ENCODE assay signal across 20 cellular contexts in the genomic region with DNA sequence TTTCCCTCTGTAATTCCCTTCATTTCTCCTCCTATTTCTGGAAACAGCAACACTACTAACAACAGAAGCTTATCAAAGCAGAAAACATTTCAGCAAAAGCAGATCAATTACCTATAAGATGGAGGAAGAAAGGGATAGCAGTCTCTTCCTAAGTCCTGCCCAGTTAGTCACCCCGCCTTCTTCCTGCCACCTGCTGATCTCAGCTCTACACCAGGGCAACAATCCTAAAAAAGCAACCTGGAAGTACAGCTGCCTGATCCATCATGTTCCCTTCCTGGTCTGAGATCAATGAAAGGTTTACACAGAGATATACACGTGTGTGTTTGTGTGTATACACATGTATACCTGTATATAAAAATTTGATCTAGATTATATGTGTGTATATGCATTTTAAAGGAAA. TPM values are rescaled to one million over a fixed set of nuclear protein-coding genes. Genes with fewer than 3 reads are reported as not detected.
A peak's percentile ranks its signal among the peaks of the same experiment; 100 is the strongest.
DNase-seq lines count a peak whose midpoint lies in the region; ATAC-seq and TF ChIP-seq lines count a peak whose summit lies in the region.
"Had no signal": no experiment of that assay in that cellular context is flagged by ENCODE, and none has a peak within 500 bp of the region (broad histone marks: within the 10 kb centered on the region; RNA-seq: fewer than 3 reads in every experiment).

No MANE protein-coding gene starts in this region.

- no peak for TF ChIP-seq POLR2A in gastrocnemius medialis (IDR thresholded peaks at IDR 0.05)
- no peak for TF ChIP-seq POLR2A in gastroesophageal sphincter (IDR thresholded peaks at IDR 0.05)

- ATAC-seq in gastrocnemius medialis (peak; percentile 51 to 52), gastroesophageal sphincter (no peak)
- ATAC-seq: activated CD4-positive, CD25-positive, alpha-beta regulatory T cell treated with anti-CD3 and anti-CD28 coated beads, Interleukin-2, amount 50 U/mL, for 24 hours; foreskin keratinocyte; left lobe of liver; right cardiac atrium had no signal

- peak; percentile 2 for DNase-seq in NCI-H2196 (lab: John Stamatoyannopoulos, UW; ENCODE audit: unreplicated experiment)
- DNase-seq in NCI-H2196 treated with DMSO at 0.1 percent for 48 hours (lab: John Stamatoyannopoulos, UW; ENCODE audit: unreplicated experiment): no peak
- peak; percentile 54 for DNase-seq in LNCaP clone FGC (ENCODE audit: low read depth)
- peak; percentile 43 for DNase-seq in dermis blood vessel endothelial cell
- no peak for DNase-seq in gastrocnemius medialis
- no peak for DNase-seq in SKM-1 (lab: John Stamatoyannopoulos, UW; ENCODE audit: unreplicated experiment)
- no peak for DNase-seq in DMS 273 (lab: John Stamatoyannopoulos, UW; ENCODE audit: unreplicated experiment)
- DNase-seq: activated naive CD8-positive, alpha-beta T cell treated with anti-CD3 and anti-CD28 coated beads for 36 hours; CD8-positive, alpha-beta memory T cell; cortex of kidney; KBM-7; NCI-H446; right cardiac atrium; stimulated activated naive CD4-positive, alpha-beta T cell treated with Interleukin-2 at 50 U/mL for 16 hours had no signal

- TF ChIP-seq CTCF in LNCaP clone FGC (IDR thresholded peaks at IDR 0.05; ENCODE audit: control insufficient read depth, extremely low read depth, insufficient read depth) (no peak), gastrocnemius medialis (IDR thresholded peaks at IDR 0.05 in 4 of 5, conservative IDR thresholded peaks at IDR 0.05 in 1 of 5) (no peak), gastroesophageal sphincter (IDR thresholded peaks at IDR 0.05) (no peak)

- no peak for TF ChIP-seq EP300 in gastroesophageal sphincter (IDR thresholded peaks at IDR 0.05)

- H3K27me3 ChIP-seq in gastrocnemius medialis (no peaks in the 10 kb centered on the region), gastroesophageal sphincter (no peaks in the 10 kb centered on the region)
- H3K27me3 ChIP-seq: foreskin keratinocyte, SJSA1, tibial nerve had no signal

- WGBS in gastroesophageal sphincter (ENCODE audit: low coverage in 1 of 2), 2 donors: 57% methylated on average over 1 to 2 of the region's 2 CpGs

- H3K4me1 ChIP-seq in gastrocnemius medialis (peaks cover 41 to 47% of the 10 kb centered on the region in 2 donors), gastroesophageal sphincter (no peaks in the 10 kb centered on the region)
- H3K4me1 ChIP-seq: foreskin keratinocyte, tibial nerve had no signal

- H3K4me3 ChIP-seq in LNCaP clone FGC (ENCODE audit: low read depth, low read length) (no peak overlapping the region), gastrocnemius medialis (no peak overlapping the region), gastroesophageal sphincter (no peak overlapping the region)
- H3K4me3 ChIP-seq: SJSA1, tibial nerve had no signal

- in situ Hi-C loops in gastrocnemius medialis (cut with MboI; ENCODE audit: low sequenced_read_pairs in 4 of 4): no loop called here

- H3K36me3 ChIP-seq in gastrocnemius medialis: no peaks in the 10 kb centered on the region
- H3K36me3 ChIP-seq in gastroesophageal sphincter: peaks cover 0 to 6% of the 10 kb centered on the region in 2 donors
- H3K36me3 ChIP-seq: SJSA1 had no signal

- intact Hi-C loops in gastrocnemius medialis (cut with DNase I; ENCODE audit: low total_unique reads): no loop called here

- H3K9me3 ChIP-seq in gastrocnemius medialis (no peaks in the 10 kb centered on the region), gastroesophageal sphincter (no peaks in the 10 kb centered on the region)
- H3K9me3 ChIP-seq: SJSA1, tibial nerve had no signal

- H3K27ac ChIP-seq in gastrocnemius medialis: peak overlapping the region in 1 of 4 donors; percentile 39
- no peak overlapping the region for H3K27ac ChIP-seq in gastroesophageal sphincter
- H3K27ac ChIP-seq: foreskin keratinocyte, SJSA1, tibial nerve had no signal

RNA-seq across cellular contexts. Expression of a gene that starts 59.4 kb away (rescaled TPM):
- total RNA-seq in dermis blood vessel endothelial cell (48.2 and 76.4 TPM in 2 replicates), gastrocnemius medialis (100 to 1,000 TPM; 119 to 325 (median 193) TPM), gastroesophageal sphincter (100 to 1,000 TPM; 223 to 389 (median 262) TPM)

Comparison
In these comparisons a context has a peak if more than half of its experiments do, and no peak if none do; other contexts are left out.
1. DNase-seq: peak in NCI-H2196 (single experiment), LNCaP clone FGC (single experiment) and dermis blood vessel endothelial cell (single experiment); none in NCI-H2196 treated with DMSO at 0.1 percent for 48 hours (single experiment), gastrocnemius medialis (0 of 2), SKM-1 (single experiment) and DMS 273 (single experiment).